Comparison of ENCODE assay signal across 1 cellular context in the genomic region with DNA sequence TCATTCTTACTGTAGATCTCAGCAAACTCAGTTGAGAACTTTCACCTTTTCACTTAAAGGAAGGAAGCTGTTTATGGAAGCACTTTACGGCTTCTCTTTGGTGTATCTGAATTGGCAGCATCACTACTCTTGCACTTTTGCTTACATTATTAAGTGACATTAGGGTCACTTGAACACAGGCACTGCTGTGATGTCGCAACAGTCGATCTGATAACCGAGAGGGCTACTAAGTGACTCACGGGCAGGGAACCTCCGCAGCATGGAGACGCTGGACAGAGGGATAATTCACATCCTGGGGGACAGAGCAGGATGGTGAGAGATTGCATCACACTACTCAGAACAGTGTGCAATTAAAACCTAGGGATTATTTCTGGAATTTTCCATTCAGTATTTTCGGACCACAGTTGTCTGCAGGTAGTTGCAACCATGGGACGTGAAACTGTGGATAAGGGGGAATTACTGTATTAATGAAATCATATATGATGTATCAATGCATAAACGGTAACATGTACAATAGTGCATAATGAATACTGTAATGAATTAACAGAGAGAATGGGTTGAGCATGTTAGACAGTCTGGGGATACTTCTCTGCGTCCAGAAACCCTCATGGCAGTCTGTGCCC.
TF ChIP-seq lines count a peak whose summit lies in the region.

No MANE protein-coding gene starts in this region.

TF ChIP-seq in HepG2, 621 proteins besides CTCF, POLR2A, EP300 and RAD21 (continued from another document and continues in another):
- TF ChIP-seq, protein P1, sequence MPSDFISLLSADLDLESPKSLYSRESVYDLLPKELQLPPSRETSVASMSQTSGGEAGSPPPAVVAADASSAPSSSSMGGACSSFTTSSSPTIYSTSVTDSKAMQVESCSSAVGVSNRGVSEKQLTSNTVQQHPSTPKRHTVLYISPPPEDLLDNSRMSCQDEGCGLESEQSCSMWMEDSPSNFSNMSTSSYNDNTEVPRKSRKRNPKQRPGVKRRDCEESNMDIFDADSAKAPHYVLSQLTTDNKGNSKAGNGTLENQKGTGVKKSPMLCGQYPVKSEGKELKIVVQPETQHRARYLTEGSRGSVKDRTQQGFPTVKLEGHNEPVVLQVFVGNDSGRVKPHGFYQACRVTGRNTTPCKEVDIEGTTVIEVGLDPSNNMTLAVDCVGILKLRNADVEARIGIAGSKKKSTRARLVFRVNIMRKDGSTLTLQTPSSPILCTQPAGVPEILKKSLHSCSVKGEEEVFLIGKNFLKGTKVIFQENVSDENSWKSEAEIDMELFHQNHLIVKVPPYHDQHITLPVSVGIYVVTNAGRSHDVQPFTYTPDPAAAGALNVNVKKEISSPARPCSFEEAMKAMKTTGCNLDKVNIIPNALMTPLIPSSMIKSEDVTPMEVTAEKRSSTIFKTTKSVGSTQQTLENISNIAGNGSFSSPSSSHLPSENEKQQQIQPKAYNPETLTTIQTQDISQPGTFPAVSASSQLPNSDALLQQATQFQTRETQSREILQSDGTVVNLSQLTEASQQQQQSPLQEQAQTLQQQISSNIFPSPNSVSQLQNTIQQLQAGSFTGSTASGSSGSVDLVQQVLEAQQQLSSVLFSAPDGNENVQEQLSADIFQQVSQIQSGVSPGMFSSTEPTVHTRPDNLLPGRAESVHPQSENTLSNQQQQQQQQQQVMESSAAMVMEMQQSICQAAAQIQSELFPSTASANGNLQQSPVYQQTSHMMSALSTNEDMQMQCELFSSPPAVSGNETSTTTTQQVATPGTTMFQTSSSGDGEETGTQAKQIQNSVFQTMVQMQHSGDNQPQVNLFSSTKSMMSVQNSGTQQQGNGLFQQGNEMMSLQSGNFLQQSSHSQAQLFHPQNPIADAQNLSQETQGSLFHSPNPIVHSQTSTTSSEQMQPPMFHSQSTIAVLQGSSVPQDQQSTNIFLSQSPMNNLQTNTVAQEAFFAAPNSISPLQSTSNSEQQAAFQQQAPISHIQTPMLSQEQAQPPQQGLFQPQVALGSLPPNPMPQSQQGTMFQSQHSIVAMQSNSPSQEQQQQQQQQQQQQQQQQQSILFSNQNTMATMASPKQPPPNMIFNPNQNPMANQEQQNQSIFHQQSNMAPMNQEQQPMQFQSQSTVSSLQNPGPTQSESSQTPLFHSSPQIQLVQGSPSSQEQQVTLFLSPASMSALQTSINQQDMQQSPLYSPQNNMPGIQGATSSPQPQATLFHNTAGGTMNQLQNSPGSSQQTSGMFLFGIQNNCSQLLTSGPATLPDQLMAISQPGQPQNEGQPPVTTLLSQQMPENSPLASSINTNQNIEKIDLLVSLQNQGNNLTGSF (CRISPR knock-in tag; IDR thresholded peaks at IDR 0.05): no peak
- TF ChIP-seq POGZ (CRISPR knock-in tag; IDR thresholded peaks at IDR 0.05) (no peak), RFX3 (CRISPR knock-in tag; IDR thresholded peaks at IDR 0.05) (no peak), ZNF17 (CRISPR knock-in tag; IDR thresholded peaks at IDR 0.05) (no peak), HIVEP1 (CRISPR knock-in tag; IDR thresholded peaks at IDR 0.05) (no peak; the same call in 1 of the 2 replicates), REPIN1 (CRISPR knock-in tag; IDR thresholded peaks at IDR 0.05; ENCODE audit: borderline replicate concordance, low read depth) (no peak), ISX (CRISPR knock-in tag; conservative IDR thresholded peaks at IDR 0.05) (no peak), TRIM24 (CRISPR knock-in tag; IDR thresholded peaks at IDR 0.05) (0 out of 2 replicates have a peak, but pooled peaks have one; percentile 68), ZEB1 (IDR thresholded peaks at IDR 0.05; ENCODE audit: insufficient replicate concordance, low read depth) (no peak), REL (CRISPR knock-in tag; conservative IDR thresholded peaks at IDR 0.05) (no peak), PHF21A (CRISPR knock-in tag; IDR thresholded peaks at IDR 0.05) (peak; percentile 48; the same call in 1 of the 2 replicates), RFX1 (IDR thresholded peaks at IDR 0.05) (no peak), CENPBD1 (CRISPR knock-in tag; IDR thresholded peaks at IDR 0.05; ENCODE audit: borderline replicate concordance, low read depth) (no peak), ARNTL (CRISPR knock-in tag; IDR thresholded peaks at IDR 0.05) (no peak), MAF1 (CRISPR knock-in tag; IDR thresholded peaks at IDR 0.05; ENCODE audit: borderline replicate concordance) (no peak), ZNF253 (CRISPR knock-in tag; IDR thresholded peaks at IDR 0.05; ENCODE audit: borderline replicate concordance) (no peak), KAT8 (CRISPR knock-in tag; IDR thresholded peaks at IDR 0.05) (peak; percentile 67; the same call in 1 of the 2 replicates), YY1 (IDR thresholded peaks at IDR 0.05; ENCODE audit: insufficient read depth, insufficient replicate concordance, low read depth, low read length) (no peak), SMYD3 (CRISPR knock-in tag; IDR thresholded peaks at IDR 0.05) (no peak), ZNF577 (CRISPR knock-in tag; IDR thresholded peaks at IDR 0.05; ENCODE audit: borderline replicate concordance, low read depth) (no peak), FOSL2 (CRISPR knock-in tag; IDR thresholded peaks at IDR 0.05) (peak; percentile 99), TEAD2 (CRISPR knock-in tag; IDR thresholded peaks at IDR 0.05) (no peak), STAT6 (CRISPR knock-in tag; IDR thresholded peaks at IDR 0.05; ENCODE audit: borderline replicate concordance) (no peak), KLF11 (CRISPR knock-in tag; IDR thresholded peaks at IDR 0.05) (no peak), PAX8 (CRISPR knock-in tag; IDR thresholded peaks at IDR 0.05; ENCODE audit: borderline replicate concordance) (no peak), GZF1 (CRISPR knock-in tag; IDR thresholded peaks at IDR 0.05) (no peak), SETDB1 (CRISPR knock-in tag; IDR thresholded peaks at IDR 0.05; ENCODE audit: borderline replicate concordance) (no peak), MEIS2 (CRISPR knock-in tag; IDR thresholded peaks at IDR 0.05) (no peak), KLF16 (CRISPR knock-in tag; IDR thresholded peaks at IDR 0.05) (0 out of 4 replicates have a peak, but pooled peaks of 1 of the 2 experiments have one; percentile 45), KDM4B (CRISPR knock-in tag; IDR thresholded peaks at IDR 0.05) (no peak), ZNF772 (CRISPR knock-in tag; IDR thresholded peaks at IDR 0.05) (no peak)
- TF ChIP-seq, protein P2, sequence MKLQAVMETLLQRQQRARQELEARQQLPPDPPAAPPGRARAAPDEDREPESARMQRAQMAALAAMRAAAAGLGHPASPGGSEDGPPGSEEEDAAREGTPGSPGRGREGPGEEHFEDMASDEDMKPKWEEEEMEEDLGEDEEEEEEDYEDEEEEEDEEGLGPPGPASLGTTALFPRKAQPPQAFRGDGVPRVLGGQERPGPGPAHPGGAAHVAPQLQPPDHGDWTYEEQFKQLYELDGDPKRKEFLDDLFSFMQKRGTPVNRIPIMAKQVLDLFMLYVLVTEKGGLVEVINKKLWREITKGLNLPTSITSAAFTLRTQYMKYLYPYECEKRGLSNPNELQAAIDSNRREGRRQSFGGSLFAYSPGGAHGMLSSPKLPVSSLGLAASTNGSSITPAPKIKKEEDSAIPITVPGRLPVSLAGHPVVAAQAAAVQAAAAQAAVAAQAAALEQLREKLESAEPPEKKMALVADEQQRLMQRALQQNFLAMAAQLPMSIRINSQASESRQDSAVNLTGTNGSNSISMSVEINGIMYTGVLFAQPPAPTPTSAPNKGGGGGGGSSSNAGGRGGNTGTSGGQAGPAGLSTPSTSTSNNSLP (IDR thresholded peaks at IDR 0.05; ENCODE audit: low read depth, low read length): peak; percentile 47; the same call in 1 of the 2 replicates
- TF ChIP-seq, protein P3, sequence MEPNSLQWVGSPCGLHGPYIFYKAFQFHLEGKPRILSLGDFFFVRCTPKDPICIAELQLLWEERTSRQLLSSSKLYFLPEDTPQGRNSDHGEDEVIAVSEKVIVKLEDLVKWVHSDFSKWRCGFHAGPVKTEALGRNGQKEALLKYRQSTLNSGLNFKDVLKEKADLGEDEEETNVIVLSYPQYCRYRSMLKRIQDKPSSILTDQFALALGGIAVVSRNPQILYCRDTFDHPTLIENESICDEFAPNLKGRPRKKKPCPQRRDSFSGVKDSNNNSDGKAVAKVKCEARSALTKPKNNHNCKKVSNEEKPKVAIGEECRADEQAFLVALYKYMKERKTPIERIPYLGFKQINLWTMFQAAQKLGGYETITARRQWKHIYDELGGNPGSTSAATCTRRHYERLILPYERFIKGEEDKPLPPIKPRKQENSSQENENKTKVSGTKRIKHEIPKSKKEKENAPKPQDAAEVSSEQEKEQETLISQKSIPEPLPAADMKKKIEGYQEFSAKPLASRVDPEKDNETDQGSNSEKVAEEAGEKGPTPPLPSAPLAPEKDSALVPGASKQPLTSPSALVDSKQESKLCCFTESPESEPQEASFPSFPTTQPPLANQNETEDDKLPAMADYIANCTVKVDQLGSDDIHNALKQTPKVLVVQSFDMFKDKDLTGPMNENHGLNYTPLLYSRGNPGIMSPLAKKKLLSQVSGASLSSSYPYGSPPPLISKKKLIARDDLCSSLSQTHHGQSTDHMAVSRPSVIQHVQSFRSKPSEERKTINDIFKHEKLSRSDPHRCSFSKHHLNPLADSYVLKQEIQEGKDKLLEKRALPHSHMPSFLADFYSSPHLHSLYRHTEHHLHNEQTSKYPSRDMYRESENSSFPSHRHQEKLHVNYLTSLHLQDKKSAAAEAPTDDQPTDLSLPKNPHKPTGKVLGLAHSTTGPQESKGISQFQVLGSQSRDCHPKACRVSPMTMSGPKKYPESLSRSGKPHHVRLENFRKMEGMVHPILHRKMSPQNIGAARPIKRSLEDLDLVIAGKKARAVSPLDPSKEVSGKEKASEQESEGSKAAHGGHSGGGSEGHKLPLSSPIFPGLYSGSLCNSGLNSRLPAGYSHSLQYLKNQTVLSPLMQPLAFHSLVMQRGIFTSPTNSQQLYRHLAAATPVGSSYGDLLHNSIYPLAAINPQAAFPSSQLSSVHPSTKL (CRISPR knock-in tag; IDR thresholded peaks at IDR 0.05): peak; percentile 80; the same call in 1 of the 2 replicates
- TF ChIP-seq, protein P4, sequence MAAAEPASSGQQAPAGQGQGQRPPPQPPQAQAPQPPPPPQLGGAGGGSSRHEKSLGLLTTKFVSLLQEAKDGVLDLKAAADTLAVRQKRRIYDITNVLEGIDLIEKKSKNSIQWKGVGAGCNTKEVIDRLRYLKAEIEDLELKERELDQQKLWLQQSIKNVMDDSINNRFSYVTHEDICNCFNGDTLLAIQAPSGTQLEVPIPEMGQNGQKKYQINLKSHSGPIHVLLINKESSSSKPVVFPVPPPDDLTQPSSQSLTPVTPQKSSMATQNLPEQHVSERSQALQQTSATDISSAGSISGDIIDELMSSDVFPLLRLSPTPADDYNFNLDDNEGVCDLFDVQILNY (CRISPR knock-in tag; conservative IDR thresholded peaks at IDR 0.05): no peak
- TF ChIP-seq, protein P5, sequence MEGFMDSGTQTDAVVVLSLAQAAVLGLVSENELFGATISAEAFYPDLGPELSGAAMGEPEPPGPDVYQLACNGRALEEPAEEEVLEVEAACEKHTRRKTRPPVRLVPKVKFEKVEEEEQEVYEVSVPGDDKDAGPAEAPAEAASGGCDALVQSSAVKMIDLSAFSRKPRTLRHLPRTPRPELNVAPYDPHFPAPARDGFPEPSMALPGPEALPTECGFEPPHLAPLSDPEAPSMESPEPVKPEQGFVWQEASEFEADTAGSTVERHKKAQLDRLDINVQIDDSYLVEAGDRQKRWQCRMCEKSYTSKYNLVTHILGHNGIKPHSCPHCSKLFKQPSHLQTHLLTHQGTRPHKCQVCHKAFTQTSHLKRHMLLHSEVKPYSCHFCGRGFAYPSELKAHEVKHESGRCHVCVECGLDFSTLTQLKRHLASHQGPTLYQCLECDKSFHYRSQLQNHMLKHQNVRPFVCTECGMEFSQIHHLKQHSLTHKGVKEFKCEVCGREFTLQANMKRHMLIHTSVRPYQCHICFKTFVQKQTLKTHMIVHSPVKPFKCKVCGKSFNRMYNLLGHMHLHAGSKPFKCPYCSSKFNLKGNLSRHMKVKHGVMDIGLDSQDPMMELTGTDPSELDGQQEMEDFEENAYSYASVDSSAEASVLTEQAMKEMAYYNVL (CRISPR knock-in tag; IDR thresholded peaks at IDR 0.05; ENCODE audit: borderline replicate concordance): no peak
- TF ChIP-seq, protein P6, sequence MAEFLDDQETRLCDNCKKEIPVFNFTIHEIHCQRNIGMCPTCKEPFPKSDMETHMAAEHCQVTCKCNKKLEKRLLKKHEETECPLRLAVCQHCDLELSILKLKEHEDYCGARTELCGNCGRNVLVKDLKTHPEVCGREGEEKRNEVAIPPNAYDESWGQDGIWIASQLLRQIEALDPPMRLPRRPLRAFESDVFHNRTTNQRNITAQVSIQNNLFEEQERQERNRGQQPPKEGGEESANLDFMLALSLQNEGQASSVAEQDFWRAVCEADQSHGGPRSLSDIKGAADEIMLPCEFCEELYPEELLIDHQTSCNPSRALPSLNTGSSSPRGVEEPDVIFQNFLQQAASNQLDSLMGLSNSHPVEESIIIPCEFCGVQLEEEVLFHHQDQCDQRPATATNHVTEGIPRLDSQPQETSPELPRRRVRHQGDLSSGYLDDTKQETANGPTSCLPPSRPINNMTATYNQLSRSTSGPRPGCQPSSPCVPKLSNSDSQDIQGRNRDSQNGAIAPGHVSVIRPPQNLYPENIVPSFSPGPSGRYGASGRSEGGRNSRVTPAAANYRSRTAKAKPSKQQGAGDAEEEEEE (CRISPR knock-in tag; IDR thresholded peaks at IDR 0.05; ENCODE audit: borderline replicate concordance): no peak
